Comparison of ENCODE assay signal across 1 cellular context in the genomic region with DNA sequence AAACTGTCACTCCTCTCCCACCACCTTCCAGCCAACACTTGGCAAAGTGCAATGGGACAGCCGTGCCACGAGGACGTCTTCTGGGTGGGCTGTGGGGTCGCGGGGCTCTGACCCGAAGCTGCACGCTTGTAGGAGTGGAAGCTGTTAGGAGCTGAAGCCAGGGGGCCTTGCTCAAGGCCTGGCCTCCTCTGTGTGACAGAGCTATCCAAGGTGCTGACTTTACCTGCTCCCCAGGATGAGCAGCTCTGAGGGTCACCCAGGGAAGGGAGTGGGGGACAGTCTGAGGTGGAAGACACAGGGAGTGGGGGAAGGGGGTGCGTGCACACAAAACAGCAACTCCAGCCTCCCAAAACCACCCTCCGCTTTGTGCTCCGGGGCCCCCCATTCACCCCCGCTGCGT.
TF ChIP-seq lines count a peak whose summit lies in the region.

No MANE protein-coding gene starts in this region.

TF ChIP-seq in Ishikawa, 13 proteins besides CTCF, POLR2A, EP300 and RAD21 (continued from another document):
- no peak for TF ChIP-seq MAX (IDR thresholded peaks at IDR 0.05)
